ENCODE assay signal across 8 cellular contexts in the genomic region with DNA sequence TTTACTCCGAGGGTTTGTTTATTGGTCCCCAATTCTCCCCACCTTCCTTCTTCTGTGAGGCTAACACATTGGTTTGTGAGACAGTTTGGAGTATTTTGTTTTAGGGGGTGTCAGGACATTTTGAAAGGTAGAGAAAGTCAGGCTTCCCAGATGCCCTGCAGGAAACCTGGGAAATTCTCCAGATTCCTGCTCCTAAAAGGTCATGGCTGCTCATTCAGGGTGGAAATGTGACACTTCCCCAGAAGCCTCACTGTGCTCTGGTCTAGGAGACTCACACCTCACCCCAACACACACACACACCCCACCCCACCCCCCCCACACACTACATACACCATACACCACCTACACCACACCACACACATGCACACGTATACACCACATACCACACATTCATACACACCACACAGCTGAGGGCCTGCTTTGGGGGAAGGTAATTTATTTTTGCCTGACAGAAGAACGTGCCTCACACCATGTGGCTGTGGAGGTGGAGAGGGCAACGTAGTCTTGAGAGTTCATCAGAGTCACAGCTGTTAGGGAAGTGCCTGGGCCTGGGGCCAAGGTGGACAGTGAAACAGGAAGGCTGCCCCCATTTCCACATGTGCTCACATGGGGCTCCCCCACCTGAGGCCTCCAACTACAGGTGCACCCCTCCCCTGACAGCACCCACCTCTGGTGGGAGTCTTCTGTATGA. TPM values are rescaled to one million over a fixed set of nuclear protein-coding genes. Genes with fewer than 3 reads are reported as not detected.
DNase-seq lines count a peak whose midpoint lies in the region; ATAC-seq and TF ChIP-seq lines count a peak whose summit lies in the region.

No MANE protein-coding gene starts in this region.

- intact Hi-C loops in left ventricle myocardium superior (cut with micrococcal nuclease): no loop called here

- H3K36me3 Mint-ChIP-seq in type B pancreatic cell: peaks cover 1% of the 10 kb centered on the region

- DNase-seq in left ventricle myocardium superior (peak; percentile 82), type B pancreatic cell (ENCODE audit: extremely low spot score, unreplicated experiment) (no peak), NCI-H526 (lab: John Stamatoyannopoulos, UW) (no peak)

- no peaks in the 10 kb centered on the region for H3K9me3 Mint-ChIP-seq in type B pancreatic cell

- no peak for TF ChIP-seq CTCF in type B pancreatic cell (conservative IDR thresholded peaks at IDR 0.05)

- no peaks in the 10 kb centered on the region for H3K27me3 Mint-ChIP-seq in type B pancreatic cell

- H3K4me1 Mint-ChIP-seq in type B pancreatic cell (ENCODE audit: unreplicated experiment): peaks cover 18% of the 10 kb centered on the region

- peak overlapping the region; percentile 58 for H3K27ac Mint-ChIP-seq in type B pancreatic cell

- H3K4me3 Mint-ChIP-seq in type B pancreatic cell: no peak overlapping the region

- peak; percentile 61 for ATAC-seq in GM18498 (IDR thresholded peaks at IDR 0.05; ENCODE audit: unreplicated experiment)
- peak; percentile 56 for ATAC-seq in HG02623 (IDR thresholded peaks at IDR 0.05; ENCODE audit: unreplicated experiment)
- peak; percentile 34 for ATAC-seq in left ventricle myocardium superior
- ATAC-seq in HG02884 (IDR thresholded peaks at IDR 0.05; ENCODE audit: unreplicated experiment): no peak
- ATAC-seq in HG03159 (IDR thresholded peaks at IDR 0.05; ENCODE audit: unreplicated experiment): no peak

TF ChIP-seq in PFSK-1, 5 proteins besides CTCF, POLR2A, EP300 and RAD21:
- TF ChIP-seq SIN3A (IDR thresholded peaks at IDR 0.05; ENCODE audit: borderline replicate concordance, insufficient read depth, low read length): peak; percentile 54; the same call in 1 of the 2 replicates
- TF ChIP-seq TAF1 (IDR thresholded peaks at IDR 0.05; ENCODE audit: borderline replicate concordance, insufficient read depth, low read length): no peak
TF ChIP-seq in PFSK-1: peak in this region for 1.

RNA-seq across cellular contexts. Expression of a gene that starts 40.4 kb away (rescaled TPM):
- polyA plus RNA-seq in PFSK-1 (2012; ENCODE audit: insufficient read length, low read depth): 15.7 TPM
- total RNA-seq in left ventricle myocardium superior: 31.9 TPM
- total RNA-seq in type B pancreatic cell (ENCODE audit: low replicate concordance): 24.1 and 26.2 TPM in 2 replicates

Comparison
In these comparisons a context has a peak if more than half of its experiments do, and no peak if none do; other contexts are left out.
1. ATAC-seq: peak in GM18498 (single experiment), HG02623 (single experiment) and left ventricle myocardium superior (single experiment); none in HG02884 (single experiment) and HG03159 (single experiment).